In the genomic region with DNA sequence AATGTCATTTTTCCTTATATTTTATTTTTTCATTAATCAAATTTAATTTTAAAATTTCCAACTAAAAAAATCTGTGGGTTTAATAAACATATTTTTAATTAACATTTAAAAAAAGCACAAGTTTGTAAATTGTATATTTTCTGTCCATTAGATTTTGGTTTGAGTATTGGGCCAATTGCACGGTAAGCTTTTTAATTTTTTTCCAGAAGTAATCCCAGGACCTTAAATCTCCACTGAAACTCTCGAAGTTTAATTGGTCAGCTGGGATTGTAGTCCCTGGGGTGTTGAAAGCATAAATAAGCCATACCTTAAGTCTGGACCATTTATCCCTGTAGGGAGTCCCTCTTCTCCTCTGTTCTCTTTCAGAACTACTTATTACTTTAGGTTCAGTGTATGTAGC, we compare ENCODE assay signal across 14 cellular contexts. TPM values are rescaled to one million over a fixed set of nuclear protein-coding genes. Genes with fewer than 3 reads are reported as not detected.
A peak's percentile ranks its signal among the peaks of the same experiment; 100 is the strongest.
DNase-seq lines count a peak whose midpoint lies in the region; ATAC-seq, FAIRE-seq and TF ChIP-seq lines count a peak whose summit lies in the region.
"Not testable (repeated sequence)": the region's sequence is repeated elsewhere in the genome, so short reads cannot be mapped to it uniquely, and the experiment has no call there.
"Had no signal": no experiment of that assay in that cellular context is flagged by ENCODE, and none has a peak within 500 bp of the region (broad histone marks: within the 10 kb centered on the region; RNA-seq: fewer than 3 reads in every experiment).

OR2G6 (plus strand) TSS at position 301 of the 400 bp plus-strand sequence. CDS start 13,574 bp downstream, outside the sequence.

- not testable (repeated sequence) for DNase-seq in GM18507 (ENCODE audit: extremely low spot score, insufficient read length, low read depth); RCC 7860 (ENCODE audit: low spot score); GM12878 (ENCODE audit: low read depth, low spot score); H1 (ENCODE audit: low read depth in 1 of 2, low spot score in 2 of 2); pancreas

- not testable (repeated sequence) for H2AK5ac ChIP-seq in H1 (ENCODE audit: low read depth, low read length)

- H3K27ac ChIP-seq in GM12878 (ENCODE audit: control insufficient read depth, insufficient read depth); H1 (ENCODE audit: low read depth, low read length); pancreas: not testable (repeated sequence)

- WGBS in GM12878 (ENCODE audit: insufficient coverage, insufficient replicate concordance, low lambda C conversion rate, missing lambda C conversion rate) = no CpG with 5 or more reads among the region's 2 CpGs
- no CpG with 5 or more reads among the region's 2 CpGs for WGBS in H1 (ENCODE audit: extremely low coverage in 1 of 2, insufficient coverage in 1 of 2, insufficient read length in 1 of 2, insufficient replicate concordance in 2 of 2, low coverage in 1 of 2, low lambda C conversion rate in 2 of 2, missing lambda C conversion rate in 1 of 2), 2 experiments
- WGBS in pancreas, 2 donors = no CpG with 5 or more reads among the region's 2 CpGs

- RAD21 ChIA-PET in GM12878 (lab: Charles Lee; ENCODE audit: unreplicated experiment) = not testable (repeated sequence)

- not testable (repeated sequence) for H3K4me2 ChIP-seq in GM12878 (ENCODE audit: control insufficient read depth, insufficient read depth); H1 (ENCODE audit: insufficient read depth in 1 of 2, low read depth in 2 of 2, low read length in 2 of 2)

- H3K56ac ChIP-seq in H1 (replicated peaks; ENCODE audit: insufficient read length, low read depth, low read length) = not testable (repeated sequence)

- not testable (repeated sequence) for H2BK120ac ChIP-seq in H1 (replicated peaks; ENCODE audit: low read depth, low read length)

- ATAC-seq in GM12878, pancreas: not testable (repeated sequence)

- H4K8ac ChIP-seq in H1 (ENCODE audit: extremely low read depth, insufficient read depth, low read length) = not testable (repeated sequence)

- H3K18ac ChIP-seq in H1 (ENCODE audit: extremely low read depth, low read length) = not testable (repeated sequence)

- not testable (repeated sequence) for H3K23ac ChIP-seq in H1 (ENCODE audit: insufficient read length)

- not testable (repeated sequence) for H3K14ac ChIP-seq in H1 (ENCODE audit: insufficient read length)

- H4K91ac ChIP-seq in H1 (replicated peaks; ENCODE audit: insufficient read length, low read length) = not testable (repeated sequence)

- not testable (repeated sequence) for H2BK15ac ChIP-seq in H1 (ENCODE audit: low read length)

- in situ Hi-C loops in GM12878 (cut with MboI) = not testable (repeated sequence)

- not testable (repeated sequence) for TF ChIP-seq RAD21 in GM12878 (IDR thresholded peaks at IDR 0.05; ENCODE audit: insufficient read depth, low read depth, low read length); H1 (IDR thresholded peaks at IDR 0.05 in 1 of 2, conservative IDR thresholded peaks at IDR 0.05 in 1 of 2; ENCODE audit: low read depth in 2 of 2, low read length in 2 of 2)

- H3K36me3 ChIP-seq in GM12878 (ENCODE audit: control insufficient read depth in 2 of 2, insufficient read depth in 2 of 2, low read length in 1 of 2); H1 (ENCODE audit: control insufficient read depth in 2 of 4, insufficient read depth in 4 of 4, low read length in 3 of 4); pancreas: not testable (repeated sequence)

- not testable (repeated sequence) for H2BK5ac ChIP-seq in H1 (ENCODE audit: low read depth, low read length)

- BruUV-seq in GM12878 (replicated peaks; lab: Mats Ljungman, UMichigan) = not testable (repeated sequence)

- not testable (repeated sequence) for H3K4me3 ChIP-seq in GM12878; H1 (ENCODE audit: extremely low read depth in 1 of 4, insufficient read depth in 2 of 4, low read depth in 3 of 4, low read length in 4 of 4); pancreas

- FAIRE-seq in A204.1 (lab: Jason Lieb, UNC) (peak; percentile 97), G401.6 (lab: Jason Lieb, UNC) (peak; percentile 87), GM18507 (lab: Jason Lieb, UNC) (peak; percentile 65), RCC 7860 (lab: Jason Lieb, UNC) (peak; percentile 78), GM12878 (lab: Jason Lieb, UNC) (peak; percentile 90), H1 (lab: Jason Lieb, UNC) (peak; percentile 50), pancreas (lab: Jason Lieb, UNC) (peak; percentile 92)

- CTCF ChIA-PET in GM12878 (lab: Yijun Ruan, JAX); H1 (lab: Charles Lee; ENCODE audit: partially characterized antibody): not testable (repeated sequence)

- not testable (repeated sequence) for H4K20me1 ChIP-seq in GM12878 (ENCODE audit: control insufficient read depth, insufficient read depth); H1 (replicated peaks in 1 of 2; ENCODE audit: control insufficient read depth in 1 of 2, insufficient read depth in 2 of 2, low read length in 2 of 2)

- not testable (repeated sequence) for H2AFZ ChIP-seq in GM12878 (ENCODE audit: control insufficient read depth, low read depth, low read length); H1 (ENCODE audit: low read length)

- TF ChIP-seq POLR2A in GM12878 (IDR thresholded peaks at IDR 0.05; ENCODE audit: low read depth, low read length); H1 (IDR thresholded peaks at IDR 0.05; ENCODE audit: control extremely low read depth in 1 of 2, low read depth in 2 of 2, low read length in 2 of 2): not testable (repeated sequence)

- not testable (repeated sequence) for H3K23me2 ChIP-seq in H1 (ENCODE audit: low read depth, low read length)

- not testable (repeated sequence) for H3K79me2 ChIP-seq in GM12878 (ENCODE audit: control insufficient read depth, insufficient read depth, low read length); H1 (ENCODE audit: control insufficient read depth in 1 of 2, insufficient read depth in 2 of 2, low read length in 2 of 2)

- SMC1A ChIA-PET in GM12878 (lab: Charles Lee; ENCODE audit: uncharacterized antibody, unreplicated experiment) = not testable (repeated sequence)

- H2BK20ac ChIP-seq in H1 (ENCODE audit: low read length) = not testable (repeated sequence)

- POLR2A ChIA-PET in GM12878 (lab: Charles Lee); H1 (lab: Charles Lee; ENCODE audit: partially characterized antibody): not testable (repeated sequence)

- H3K9me3 ChIP-seq in GM12878 (replicated peaks; ENCODE audit: control insufficient read depth, insufficient read depth, low read length); H1 (ENCODE audit: insufficient read depth in 2 of 2, low read depth in 1 of 2, low read length in 1 of 2); pancreas: not testable (repeated sequence)

- not testable (repeated sequence) for H3K27me3 ChIP-seq in GM12878 (replicated peaks in 1 of 2; ENCODE audit: control insufficient read depth in 2 of 2, insufficient read depth in 2 of 2, low read length in 1 of 2); H1 (replicated peaks in 1 of 4; ENCODE audit: control insufficient read depth in 3 of 4, extremely low read depth in 1 of 4, insufficient read depth in 3 of 4, low read length in 3 of 4); pancreas

- H3K79me1 ChIP-seq in H1 (ENCODE audit: low read depth, low read length) = not testable (repeated sequence)

- intact Hi-C loops in GM12878 (cut with micrococcal nuclease; ENCODE audit: unreplicated experiment); pancreas (cut with DNase I): not testable (repeated sequence)

- TF ChIP-seq EP300 in GM12878 (IDR thresholded peaks at IDR 0.05; ENCODE audit: borderline replicate concordance in 1 of 2, control insufficient read depth in 1 of 2, low read depth in 2 of 2, low read length in 2 of 2); H1 (IDR thresholded peaks at IDR 0.05; ENCODE audit: borderline replicate concordance in 1 of 2, low read depth in 2 of 2, low read length in 2 of 2): not testable (repeated sequence)

- not testable (repeated sequence) for H3K4ac ChIP-seq in H1 (replicated peaks; ENCODE audit: insufficient read length, low read depth, low read length)

- H2BK12ac ChIP-seq in H1 (ENCODE audit: low read depth, low read length) = not testable (repeated sequence)

- TF ChIP-seq CTCF in GM12878 (IDR thresholded peaks at IDR 0.05 in 2 of 3, conservative IDR thresholded peaks at IDR 0.05 in 1 of 3; ENCODE audit: control insufficient read depth in 2 of 3, extremely low read depth in 1 of 3, insufficient read depth in 1 of 3, low read depth in 3 of 3, low read length in 3 of 3); H1 (IDR thresholded peaks at IDR 0.05; ENCODE audit: control extremely low read depth in 1 of 3, insufficient read depth in 1 of 3, low read depth in 1 of 3, low read length in 3 of 3); pancreas (IDR thresholded peaks at IDR 0.05): not testable (repeated sequence)

- H3K9ac ChIP-seq in GM12878 (ENCODE audit: control insufficient read depth, insufficient read depth, low read length); H1 (replicated peaks in 1 of 4; ENCODE audit: extremely low read depth in 1 of 4, low read depth in 3 of 4, low read length in 3 of 4): not testable (repeated sequence)

- not testable (repeated sequence) for H3K4me1 ChIP-seq in GM12878 (ENCODE audit: control insufficient read depth, insufficient read depth, low read length); H1 (replicated peaks in 1 of 4; ENCODE audit: control insufficient read depth in 3 of 4, insufficient read depth in 4 of 4, low read length in 3 of 4); pancreas

- H4K5ac ChIP-seq in H1 (ENCODE audit: insufficient read length, low read depth, low read length) = not testable (repeated sequence)

RNA-seq across cellular contexts. Expression of gene OR2G6, which starts in this region (rescaled TPM):
- total RNA-seq in GM12878 (2013; cell fraction: nucleolus; rRNA removed) = 74.9 and 84.5 TPM in 2 replicates
- 1.4 and 2.2 TPM in 2 replicates for total RNA-seq in GM12878 (2014; rRNA removed)
- 1.8 and 2.4 TPM in 2 replicates for total RNA-seq in GM12878 (2014; rRNA removed; fragmentation: Illumina TruSeq; extraction: Trizol)
- 0.77 and 1.1 TPM in 2 replicates for total RNA-seq in GM12878 (2021)
- polyA plus RNA-seq in GM12878 (2011; ENCODE audit: low read depth) = 0.34 TPM
- 1.9 and 2.6 TPM in 2 replicates for polyA plus RNA-seq in GM12878 (2011; rRNA removed)
- 1.3 and 1.5 TPM in 2 replicates for polyA plus RNA-seq in GM12878 (2011; cell fraction: cytosol; rRNA removed)
- polyA plus RNA-seq in GM12878 (2011; cell fraction: nucleus; rRNA removed) = 14.2 and 17.4 TPM in 2 replicates
- 0.17 and 0.43 TPM in 2 replicates for polyA plus RNA-seq in GM12878 (2012)
- 0.41 and 0.44 TPM in 2 replicates for polyA plus RNA-seq in GM12878 (2014; fragmentation: Illumina TruSeq; extraction: Trizol)
- polyA plus RNA-seq in GM12878 (2014; fragmentation: Nextera tagmentation; extraction: Ambion mirVana) = under 1 TPM; 0.27 to 0.50 TPM
- 0.27 and 0.69 TPM in 2 replicates for polyA plus RNA-seq in GM12878 (2014; rRNA removed)
- polyA plus RNA-seq in GM12878 (2016; fragmentation: Nextera tagmentation; extraction: Ambion mirVana) = under 1 TPM; 0.21 to 0.74 TPM
- 43.9 and 77.0 TPM in 2 replicates for polyA minus RNA-seq in GM12878 (2011; rRNA and poly(A)+ RNA removed)
- polyA minus RNA-seq in GM12878 (2011; cell fraction: cytosol; rRNA and poly(A)+ RNA removed) = 0.67 and 0.83 TPM in 2 replicates
- polyA minus RNA-seq in GM12878 (2011; cell fraction: nucleus; rRNA and poly(A)+ RNA removed) = 25.8 and 71.7 TPM in 2 replicates
- total RNA-seq in H1 (2021; fragmentation: NEBNext Ultra II Directional; extraction: Animal tissue kit (Norgen Biotek cat#: 25700)) = not detected in 2 replicates
- not detected in 2 replicates for polyA plus RNA-seq in H1 (2011; rRNA removed)
- polyA plus RNA-seq in H1 (2011; cell fraction: cytosol; rRNA removed) = not detected
- polyA plus RNA-seq in H1 (2011; cell fraction: nucleus; rRNA removed) = not detected
- not detected in 4 replicates for polyA plus RNA-seq in H1 (2012, experiment 1 of 2)
- polyA plus RNA-seq in H1 (2012, experiment 2 of 2) = not detected
- polyA plus RNA-seq in H1 (2013, experiment 1 of 2) = not detected
- polyA plus RNA-seq in H1 (2013, experiment 2 of 2) = not detected
- polyA minus RNA-seq in H1 (2011; rRNA and poly(A)+ RNA removed) = not detected in 2 replicates
- polyA minus RNA-seq in H1 (2011; cell fraction: cytosol; rRNA and poly(A)+ RNA removed) = not detected
- polyA minus RNA-seq in H1 (2011; cell fraction: nucleus; rRNA and poly(A)+ RNA removed) = not detected
- total RNA-seq in pancreas = not detected
- not detected for polyA plus RNA-seq in pancreas
- total RNA-seq: A172; A673; CD4-positive, alpha-beta memory T cell; CD4-positive, CD25-positive, alpha-beta regulatory T cell; CD8-positive, alpha-beta memory T cell had no signal
- polyA plus RNA-seq: AG04450; CD14-positive monocyte; CD4-positive, alpha-beta memory T cell; CD4-positive, CD25-positive, alpha-beta regulatory T cell; CD8-positive, alpha-beta memory T cell had no signal
